ENCODE assay signal across 32 cellular contexts in genomic region chr6:5442319-5442718, GRCh38.
"Had no signal": no experiment of that assay in that cellular context is flagged by ENCODE, and none has a peak within 500 bp of the region (broad histone marks: within the 10 kb centered on the region; RNA-seq: fewer than 3 reads in every experiment).

No MANE protein-coding gene starts in this region.

- H3K27ac Mint-ChIP-seq: mesothelial cell of epicardium; natural killer cell; nephron progenitor cell; neural progenitor cell; progenitor cell of endocrine pancreas; stimulated activated naive B cell treated with anti-CD40 and anti-IgM and Interleukin-4, amounts not matched to agents 10 μg/mL and 1 μg/mL and 100 μg/mL, for 72 hours had no signal

- H3K36me3 ChIP-seq: lower lobe of right lung, neural progenitor cell, neutrophil, stomach, thyroid gland, transverse colon, upper lobe of left lung, vagina had no signal

- H3K27me3 ChIP-seq: neural progenitor cell, neutrophil, stomach, testis, thyroid gland, transverse colon, upper lobe of left lung, vagina had no signal

- H3K4me2 ChIP-seq: neural progenitor cell had no signal

- ATAC-seq: left lobe of liver; lower lobe of right lung; natural killer cell; sciatic nerve; stimulated activated naive B cell treated with anti-CD40 and anti-IgM and Interleukin-4, amounts not matched to agents 10 μg/mL and 1 μg/mL and 100 μg/mL, for 72 hours; stimulated activated naive CD8-positive, alpha-beta T cell treated with anti-CD3 and anti-CD28 coated beads, Interleukin-15, Interleukin-2, amounts not matched to agents 100 U/mL and 50 U/mL, for 24 hours had no signal

- DNase-seq: hippocampal formation; kidney glomerular epithelial cell; left cardiac atrium; lower lobe of right lung; mammary epithelial cell; mesendoderm; naive B cell; natural killer cell; nephron progenitor cell; occipital lobe; retina; right cardiac atrium; stimulated activated CD4-positive, alpha-beta T cell treated with anti-CD3 and anti-CD28 coated beads, Interleukin-12 subunit alpha, Interleukin-12 subunit beta, amount 100 ng/mL, for 4 hours; stimulated activated CD4-positive, alpha-beta T cell treated with anti-CD3 and anti-CD28 coated beads, Interleukin-15, amount 100 ng/mL, for 24 hours; stimulated activated CD4-positive, alpha-beta T cell treated with anti-CD3 and anti-CD28 coated beads, Interleukin-2, amount 100 ng/mL, for 24 hours; stimulated activated CD4-positive, alpha-beta T cell treated with anti-CD3 and anti-CD28 coated beads, Interleukin-4, amount 100 ng/mL, for 1 hour; stimulated activated naive B cell treated with anti-CD40 and anti-IgM and Interleukin-4, amounts not matched to agents 10 μg/mL and 1 μg/mL and 100 μg/mL, for 72 hours; stimulated activated naive CD8-positive, alpha-beta T cell treated with anti-CD3 and anti-CD28 coated beads, Interleukin-15, Interleukin-2, amounts not matched to agents 100 U/mL and 50 U/mL, for 24 hours; stomach; testis; thyroid gland; transverse colon; upper lobe of left lung had no signal

- H3K4me3 Mint-ChIP-seq: mesothelial cell of epicardium; naive B cell; natural killer cell; nephron progenitor cell; neural progenitor cell; stimulated activated naive B cell treated with anti-CD40 and anti-IgM and Interleukin-4, amounts not matched to agents 10 μg/mL and 1 μg/mL and 100 μg/mL, for 72 hours had no signal

- H3K9me3 ChIP-seq: lower lobe of right lung, neutrophil, testis, thyroid gland, transverse colon, upper lobe of left lung, vagina had no signal

- H3K27ac ChIP-seq: lower lobe of right lung, neural progenitor cell, neutrophil, parathyroid adenoma, skin epidermis, stomach, testis, thyroid gland, transverse colon, upper lobe of left lung, vagina had no signal

- H3K9me3 Mint-ChIP-seq: nephron progenitor cell, neural progenitor cell had no signal

- H3K79me2 ChIP-seq: parathyroid adenoma had no signal

- H3K27me3 Mint-ChIP-seq: naive B cell; progenitor cell of endocrine pancreas; stimulated activated naive B cell treated with anti-CD40 and anti-IgM and Interleukin-4, amounts not matched to agents 10 μg/mL and 1 μg/mL and 100 μg/mL, for 72 hours had no signal

- H3K9ac ChIP-seq: neural progenitor cell, parathyroid adenoma had no signal

- H3K4me1 ChIP-seq: testis, vagina had no signal

- H2AFZ ChIP-seq: neural progenitor cell, parathyroid adenoma had no signal

- H3K4me3 ChIP-seq: lower lobe of right lung, neural progenitor cell, skin epidermis, stomach, testis, thyroid gland, transverse colon, upper lobe of left lung, vagina had no signal

- H3K36me3 Mint-ChIP-seq: neural progenitor cell had no signal
